8 cellular contexts compared by ENCODE assay signal in genomic region chr5:113487411-113487778, GRCh38. TPM values are rescaled to one million over a fixed set of nuclear protein-coding genes. Genes with fewer than 3 reads are reported as not detected.
A peak's percentile ranks its signal among the peaks of the same experiment; 100 is the strongest.
DNase-seq lines count a peak whose midpoint lies in the region; ATAC-seq and TF ChIP-seq lines count a peak whose summit lies in the region.

No MANE protein-coding gene starts in this region.

- peaks cover 10% of the 10 kb centered on the region for H3K27me3 Mint-ChIP-seq in HFFc6 (ENCODE audit: insufficient read depth)

- H3K4me3 Mint-ChIP-seq in HFFc6: peak overlapping the region; percentile 92

- ATAC-seq in HG03571 (IDR thresholded peaks at IDR 0.05; ENCODE audit: unreplicated experiment) (no peak), HG02870 (IDR thresholded peaks at IDR 0.05; ENCODE audit: unreplicated experiment) (no peak)

- TF ChIP-seq CTCF in AG09309 (IDR thresholded peaks at IDR 0.05; ENCODE audit: control insufficient read depth, insufficient read depth, low read depth, low read length, missing control alignments): no peak
- no peak for TF ChIP-seq CTCF in HFFc6 (IDR thresholded peaks at IDR 0.05)
- peak; percentile 21 for TF ChIP-seq CTCF in brain microvascular endothelial cell (IDR thresholded peaks at IDR 0.05; ENCODE audit: low read depth, low read length, missing control alignments)
- no peak for TF ChIP-seq CTCF in testis (IDR thresholded peaks at IDR 0.05)

- in situ Hi-C loops in brain microvascular endothelial cell (cut with HindIII; ENCODE audit: low pct_ligation_motif_present, low sequenced_read_pairs): no loop called here

- intact Hi-C loops in testis (cut with DNase I; ENCODE audit: low total_unique reads): no loop called here

- DNase-seq in AG09309 (ENCODE audit: low read depth) (no peak), HFFc6 (no peak), brain microvascular endothelial cell (no peak), kidney glomerular epithelial cell (lab: John Stamatoyannopoulos, UW) (peak; percentile 24), testis (peak; percentile 41), NCI-H1105 (lab: John Stamatoyannopoulos, UW) (no peak)

- H3K27ac Mint-ChIP-seq in HFFc6: peak overlapping the region; percentile 67; the same call in 1 of the 2 replicates

- no peaks in the 10 kb centered on the region for H3K27me3 ChIP-seq in brain microvascular endothelial cell (replicated peaks)
- no peaks in the 10 kb centered on the region for H3K27me3 ChIP-seq in testis

- peaks cover 17% of the 10 kb centered on the region for H3K36me3 Mint-ChIP-seq in HFFc6 (ENCODE audit: low read depth)

- no peaks in the 10 kb centered on the region for H3K36me3 ChIP-seq in brain microvascular endothelial cell (replicated peaks)
- no peaks in the 10 kb centered on the region for H3K36me3 ChIP-seq in testis (ENCODE audit: low read depth, missing control alignments)

- 1 to 3% methylated on average over 18 of the region's 18 CpGs for WGBS in testis, 2 donors

- H3K27ac ChIP-seq in brain microvascular endothelial cell: no peak overlapping the region
- peak overlapping the region in 1 of 2 donors; percentile 12 for H3K27ac ChIP-seq in testis

- peaks cover 6% of the 10 kb centered on the region for H3K4me1 ChIP-seq in testis

- TF ChIP-seq POLR2A in testis (IDR thresholded peaks at IDR 0.05): no peak

- H3K9me3 ChIP-seq in testis: no peaks in the 10 kb centered on the region

- H3K4me3 ChIP-seq in AG09309 (ENCODE audit: control insufficient read depth, low read depth, low read length): peak overlapping the region; percentile 78
- H3K4me3 ChIP-seq in brain microvascular endothelial cell (ENCODE audit: low read depth, low read length): peak overlapping the region; percentile 86
- peak overlapping the region; percentile 56 to 72 for H3K4me3 ChIP-seq in testis

- peaks cover 20% of the 10 kb centered on the region for H3K9me3 Mint-ChIP-seq in HFFc6

- peaks cover 33% of the 10 kb centered on the region for H3K4me1 Mint-ChIP-seq in HFFc6 (ENCODE audit: low read depth)

RNA-seq across cellular contexts. Expression of gene MCC, which starts 0.9 kb away (rescaled TPM):
- total RNA-seq in HFFc6 (2021; fragmentation: NEBNext Ultra II Directional; extraction: Animal tissue kit (Norgen Biotek cat#: 25700)): 1 to 10 TPM; 2.5 to 4.9 (median 3.0) TPM
- 10 to 100 TPM; 21.4 to 23.7 TPM for total RNA-seq in testis
- 7.1 TPM for polyA plus RNA-seq in testis (ENCODE audit: insufficient read depth, low read depth, low replicate concordance)

RNA-seq across cellular contexts. Expression of gene YTHDC2, which starts 26.1 kb away (rescaled TPM):
- 10 to 100 TPM; 13.0 to 17.6 (median 15.9) TPM for total RNA-seq in HFFc6 (2021; fragmentation: NEBNext Ultra II Directional; extraction: Animal tissue kit (Norgen Biotek cat#: 25700))
- 10 to 100 TPM; 34.3 to 44.3 TPM for total RNA-seq in testis
- polyA plus RNA-seq in testis (ENCODE audit: insufficient read depth, low read depth, low replicate concordance): 29.1 TPM

RNA-seq across cellular contexts. Expression of gene TSSK1B, which starts 52.6 kb away (rescaled TPM):
- not detected for total RNA-seq in HFFc6 (2021; fragmentation: NEBNext Ultra II Directional; extraction: Animal tissue kit (Norgen Biotek cat#: 25700))
- total RNA-seq in testis: 10 to 100 TPM; 26.1 to 68.7 TPM
- polyA plus RNA-seq in testis (ENCODE audit: insufficient read depth, low read depth, low replicate concordance): 95.7 TPM

Comparison
In these comparisons a context has a peak if more than half of its experiments do, and no peak if none do; other contexts are left out.
1. DNase-seq: peak in kidney glomerular epithelial cell (single experiment) and testis (single experiment); none in AG09309 (single experiment), HFFc6 (single experiment), brain microvascular endothelial cell (single experiment) and NCI-H1105 (single experiment).
2. RNA of gene TSSK1B, which starts 52.6 kb away (total RNA-seq): 26.1 to 68.7 TPM in testis; not detected in HFFc6; every median in the first group is over 10 times any median in the second.
3. Peak in every context shown above with its lines, with median percentiles within 50 percentile points of each other: H3K4me3 ChIP-seq.